In genomic region chr6:125363360-125364121, GRCh38 we compare ENCODE assay signal across 1 cellular context.
TF ChIP-seq lines count a peak whose summit lies in the region.

No MANE protein-coding gene starts in this region.

TF ChIP-seq in GM23338, 12 proteins besides CTCF, POLR2A, EP300 and RAD21 (continued from another document):
- no peak for TF ChIP-seq ZNF462 (CRISPR knock-in tag; IDR thresholded peaks at IDR 0.05)
- TF ChIP-seq ZNF114 (CRISPR knock-in tag; IDR thresholded peaks at IDR 0.05): no peak
